In genomic region chr6:3823671-3824070, GRCh38 we compare ENCODE assay signal across 29 cellular contexts. TPM values are rescaled to one million over a fixed set of nuclear protein-coding genes. Genes with fewer than 3 reads are reported as not detected.
DNase-seq lines count a peak whose midpoint lies in the region; ATAC-seq, FAIRE-seq and TF ChIP-seq lines count a peak whose summit lies in the region.
"Had no signal": no experiment of that assay in that cellular context is flagged by ENCODE, and none has a peak within 500 bp of the region (broad histone marks: within the 10 kb centered on the region; RNA-seq: fewer than 3 reads in every experiment).

No MANE protein-coding gene starts in this region.

- peaks cover 50% of the 10 kb centered on the region for H3K4me1 Mint-ChIP-seq in nephron
- peaks cover 46% of the 10 kb centered on the region for H3K4me1 Mint-ChIP-seq in type B pancreatic cell (ENCODE audit: unreplicated experiment)
- H3K4me1 Mint-ChIP-seq in activated T-cell treated with anti-CD3 and anti-CD28 coated beads, Interleukin-2, amount 50 U/mL, for 4 hours (ENCODE audit: low read depth), result no peaks in the 10 kb centered on the region
- H3K4me1 Mint-ChIP-seq: activated T-helper 17 cell treated with anti-CD3 and anti-CD28 coated beads, Interleukin-2, amount 50 U/mL, for 72 hours; naive thymus-derived CD4-positive, alpha-beta T cell had no signal

- H3K36me3 Mint-ChIP-seq in nephron (ENCODE audit: low read depth), result no peaks in the 10 kb centered on the region
- H3K36me3 Mint-ChIP-seq in type B pancreatic cell, result no peaks in the 10 kb centered on the region
- no peaks in the 10 kb centered on the region for H3K36me3 Mint-ChIP-seq in activated T-cell treated with anti-CD3 and anti-CD28 coated beads, Interleukin-2, amount 50 U/mL, for 4 hours (ENCODE audit: insufficient read depth)
- H3K36me3 Mint-ChIP-seq: naive thymus-derived CD4-positive, alpha-beta T cell had no signal

- H3K27me3 ChIP-seq in Panc1 (ENCODE audit: control insufficient read depth, insufficient read depth, low read length), result no peaks in the 10 kb centered on the region

- ATAC-seq in Panc1, result no peak
- ATAC-seq in activated T-cell treated with anti-CD3 and anti-CD28 coated beads, Interleukin-2, amount 50 U/mL, for 4 hours, result no peak
- ATAC-seq: activated CD8-positive, alpha-beta T cell treated with anti-CD3 and anti-CD28 coated beads for 36 hours; activated T-helper 17 cell treated with anti-CD3 and anti-CD28 coated beads, Interleukin-2, amount 50 U/mL, for 72 hours; GM12878; naive thymus-derived CD4-positive, alpha-beta T cell had no signal

- H3K27ac Mint-ChIP-seq in nephron, result peak overlapping the region in 2 of 3 experiments; percentile 36 to 64
- peak overlapping the region; percentile 24 for H3K27ac Mint-ChIP-seq in type B pancreatic cell
- H3K27ac Mint-ChIP-seq: activated CD8-positive, alpha-beta T cell treated with anti-CD3 and anti-CD28 coated beads for 36 hours; activated T-helper 17 cell treated with anti-CD3 and anti-CD28 coated beads, Interleukin-2, amount 50 U/mL, for 72 hours; naive thymus-derived CD4-positive, alpha-beta T cell had no signal

- H3K9me3 Mint-ChIP-seq in nephron (no peaks in the 10 kb centered on the region), type B pancreatic cell (no peaks in the 10 kb centered on the region)
- H3K9me3 Mint-ChIP-seq in activated T-cell treated with anti-CD3 and anti-CD28 coated beads, Interleukin-2, amount 50 U/mL, for 4 hours, result no peaks in the 10 kb centered on the region
- H3K9me3 Mint-ChIP-seq: activated CD8-positive, alpha-beta T cell treated with anti-CD3 and anti-CD28 coated beads for 36 hours; activated T-helper 17 cell treated with anti-CD3 and anti-CD28 coated beads, Interleukin-2, amount 50 U/mL, for 72 hours; naive thymus-derived CD4-positive, alpha-beta T cell had no signal

- no peaks in the 10 kb centered on the region for H3K9me3 ChIP-seq in Panc1 (ENCODE audit: control insufficient read depth, insufficient read depth, low read depth, low read length)
- H3K9me3 ChIP-seq: HAP-1, left ventricle myocardium inferior had no signal

- H3K36me3 ChIP-seq in Panc1 (ENCODE audit: control insufficient read depth, insufficient read depth, low read length), result no peaks in the 10 kb centered on the region
- H3K36me3 ChIP-seq: HAP-1, left ventricle myocardium inferior had no signal

- POLR2A ChIA-PET in Panc1 (lab: Charles Lee), result no interaction called here

- DNase-seq in Panc1 (ENCODE audit: low read depth, low spot score), result no peak
- no peak for DNase-seq in coronary artery (ENCODE audit: low spot score)
- DNase-seq in type B pancreatic cell (ENCODE audit: extremely low spot score, unreplicated experiment), result no peak
- DNase-seq in activated T-cell treated with anti-CD3 and anti-CD28 coated beads, Interleukin-2, amount 50 U/mL, for 4 hours, result no peak
- no peak for DNase-seq in AML-193 (lab: John Stamatoyannopoulos, UW)
- DNase-seq in GM12891 (ENCODE audit: insufficient read length, low spot score), result no peak
- DNase-seq: activated CD4-positive, CD25-positive, alpha-beta regulatory T cell treated with anti-CD3 and anti-CD28 coated beads, Interleukin-2, amount 50 U/mL, for 72 hours; activated CD8-positive, alpha-beta memory T cell treated with anti-CD3 and anti-CD28 coated beads, Interleukin-2, amount 50 U/mL, for 48 hours; activated CD8-positive, alpha-beta T cell treated with anti-CD3 and anti-CD28 coated beads for 36 hours; activated naive CD4-positive, alpha-beta T cell treated with anti-CD3 and anti-CD28 coated beads, Interleukin-2, amount 50 U/mL, for 16 hours; amniotic stem cell; DMS153; Karpas-422; left ventricle myocardium inferior; naive thymus-derived CD4-positive, alpha-beta T cell; NCI-H1436; NCI-H226; NK-92 treated with Interleukin-12 subunit alpha and Interleukin-12 subunit beta, amount 100 ng/mL, for 24 hours; nucleus accumbens; SHP77 treated with DMSO at 0.1 percent for 48 hours; stimulated activated CD4-positive, alpha-beta T cell treated with anti-CD3 and anti-CD28 coated beads, Interleukin-15, amount 100 ng/mL, for 24 hours; stimulated activated CD4-positive, alpha-beta T cell treated with anti-CD3 and anti-CD28 coated beads, Interleukin-4, amount 100 ng/mL, for 4 hours; T-helper 2 cell had no signal

- H3K4me3 Mint-ChIP-seq in nephron (no peak overlapping the region), type B pancreatic cell (no peak overlapping the region)
- H3K4me3 Mint-ChIP-seq in activated T-cell treated with anti-CD3 and anti-CD28 coated beads, Interleukin-2, amount 50 U/mL, for 4 hours, result no peak overlapping the region
- H3K4me3 Mint-ChIP-seq: activated CD8-positive, alpha-beta T cell treated with anti-CD3 and anti-CD28 coated beads for 36 hours; activated T-helper 17 cell treated with anti-CD3 and anti-CD28 coated beads, Interleukin-2, amount 50 U/mL, for 72 hours; naive thymus-derived CD4-positive, alpha-beta T cell had no signal

- no TSS peak for BruUV-seq in Panc1 (replicated peaks; lab: Mats Ljungman, UMichigan)

- FAIRE-seq in GM12891 (lab: Jason Lieb, UNC), result no peak
- FAIRE-seq: colon, GM12878, urothelium cell line had no signal

- no peak for TF ChIP-seq CTCF in Panc1 (IDR thresholded peaks at IDR 0.05)
- no peak for TF ChIP-seq CTCF in coronary artery (IDR thresholded peaks at IDR 0.05)
- no peak for TF ChIP-seq CTCF in nephron (IDR thresholded peaks at IDR 0.05; ENCODE audit: unreplicated experiment in 3 of 3)
- no peak for TF ChIP-seq CTCF in type B pancreatic cell (conservative IDR thresholded peaks at IDR 0.05)

- CTCF ChIA-PET in Panc1 (lab: Charles Lee), result no interaction called here

- in situ Hi-C loops in Panc1 (cut with HindIII; ENCODE audit: low pct_unique_long_range_greater_than_20kb, low sequenced_read_pairs), result loop anchor here (25.0 kb wide), 1 partner anchor 164 kb away; no protein-coding TSS in a partner anchor

- peaks cover 28% of the 10 kb centered on the region for H3K4me1 ChIP-seq in Panc1 (ENCODE audit: control insufficient read depth, insufficient read depth, low read length)
- H3K4me1 ChIP-seq: HAP-1 had no signal

- H3K27ac ChIP-seq in Panc1 (ENCODE audit: low read length) (peak overlapping the region; percentile 54; the same call in 1 of the 2 replicates), coronary artery (peak overlapping the region; percentile 3 to 73)

- TF ChIP-seq POLR2A in GM12891 (IDR thresholded peaks at IDR 0.05; ENCODE audit: low read depth, low read length), result no peak

- intact Hi-C loops in Panc1 (cut with micrococcal nuclease; ENCODE audit: unreplicated experiment), result no loop called here

- H3K4me3 ChIP-seq in Panc1 (ENCODE audit: low read depth in 2 of 2, low read length in 2 of 2) (no peak overlapping the region), coronary artery (no peak overlapping the region)
- H3K4me3 ChIP-seq: GM12878, HAP-1, left ventricle myocardium inferior had no signal

- H3K27me3 Mint-ChIP-seq in nephron (ENCODE audit: low read depth) (peaks cover 6% of the 10 kb centered on the region), type B pancreatic cell (no peaks in the 10 kb centered on the region)
- H3K27me3 Mint-ChIP-seq in activated T-cell treated with anti-CD3 and anti-CD28 coated beads, Interleukin-2, amount 50 U/mL, for 4 hours (ENCODE audit: low read depth), result no peaks in the 10 kb centered on the region
- H3K27me3 Mint-ChIP-seq: activated CD8-positive, alpha-beta T cell treated with anti-CD3 and anti-CD28 coated beads for 36 hours; activated T-helper 17 cell treated with anti-CD3 and anti-CD28 coated beads, Interleukin-2, amount 50 U/mL, for 72 hours had no signal

TF ChIP-seq in GM12891, 5 proteins besides CTCF, POLR2A, EP300 and RAD21:
- no peak for TF ChIP-seq POU2F2 (IDR thresholded peaks at IDR 0.05; ENCODE audit: low read depth, low read length)
TF ChIP-seq in GM12891: peak in this region for 0.

RNA-seq across cellular contexts. Expression of gene FAM50B, which starts 25.5 kb away (rescaled TPM):
- total RNA-seq in Panc1 (2021; ENCODE audit: unreplicated experiment) (not detected), type B pancreatic cell (ENCODE audit: low replicate concordance) (1.8 and 7.3 TPM in 2 replicates)
- polyA plus RNA-seq in Panc1 (2012; ENCODE audit: insufficient read length), result not detected
- total RNA-seq in activated T-cell treated with anti-CD3 and anti-CD28 coated beads, Interleukin-2, amount 50 U/mL, for 4 hours, result 10 to 100 TPM in 1 of 3 donors, 1 to 10 TPM in 2; 8.8 to 11.4 (median 9.3) TPM
- polyA plus RNA-seq in GM12891 (2012; ENCODE audit: low read depth, missing spikeins), result 5.0 TPM
